Comparison of ENCODE assay signal across 8 cellular contexts in genomic region chr1:37553598-37553926, GRCh38. TPM values are rescaled to one million over a fixed set of nuclear protein-coding genes. Genes with fewer than 3 reads are reported as not detected.
DNase-seq lines count a peak whose midpoint lies in the region; TF ChIP-seq lines count a peak whose summit lies in the region.

No MANE protein-coding gene starts in this region.

- intact Hi-C loops in transverse colon (cut with DNase I; ENCODE audit: low total_unique reads) = no loop called here

- H3K27me3 ChIP-seq in layer of hippocampus (ENCODE audit: control insufficient read depth, insufficient read depth, low read length) = no peaks in the 10 kb centered on the region
- H3K27me3 ChIP-seq in transverse colon = no peaks in the 10 kb centered on the region

- WGBS in transverse colon (ENCODE audit: low coverage in 1 of 2), 2 donors = 4% methylated on average over 11 of the region's 11 CpGs; no CpG with 5 or more reads in 1 of the 2 donors

- no peaks in the 10 kb centered on the region for H3K9me3 ChIP-seq in transverse colon

- TF ChIP-seq POLR2A in transverse colon (IDR thresholded peaks at IDR 0.05) = no peak

- peaks cover 0 to 10% (median 3%) of the 10 kb centered on the region in 4 donors for H3K36me3 ChIP-seq in transverse colon

- DNase-seq in activated naive CD4-positive, alpha-beta T cell treated with Interleukin-2 at 50 U/mL for 16 hours = peak; percentile 8
- no peak for DNase-seq in activated naive CD4-positive, alpha-beta T cell (lab: John Stamatoyannopoulos, UW)
- DNase-seq in activated naive CD4-positive, alpha-beta T cell treated with anti-CD3 and anti-CD28 coated beads, Interleukin-2, amount 50 U/mL, for 16 hours = peak; percentile 16
- DNase-seq in transverse colon (no peak), NCI-H2081 (lab: John Stamatoyannopoulos, UW) (no peak), DMS114 treated with DMSO at 0.1 percent for 48 hours (lab: John Stamatoyannopoulos, UW; ENCODE audit: unreplicated experiment) (no peak)
- no peak for DNase-seq in effector CD8-positive, alpha-beta T cell (lab: John Stamatoyannopoulos, UW)

- H3K4me3 ChIP-seq in transverse colon = peak overlapping the region; percentile 74 to 98 (median 94)

- TF ChIP-seq EP300 in transverse colon (IDR thresholded peaks at IDR 0.05; ENCODE audit: low read depth) = no peak

- TF ChIP-seq CTCF in transverse colon (IDR thresholded peaks at IDR 0.05) = no peak

- H3K27ac ChIP-seq in layer of hippocampus (ENCODE audit: low read depth, low read length) (peak overlapping the region; percentile 76), transverse colon (peak overlapping the region; percentile 88 to 95 (median 91))

- in situ Hi-C loops in transverse colon (cut with MboI; ENCODE audit: low pct_ligation_motif_present in 1 of 4, low pct_unique_long_range_greater_than_20kb in 1 of 4, low sequenced_read_pairs in 3 of 4) = no loop called here

- H3K4me1 ChIP-seq in transverse colon = peaks cover 11 to 35% (median 21%) of the 10 kb centered on the region in 4 donors

RNA-seq across cellular contexts. Expression of gene SNIP1, which starts 0.5 kb away (rescaled TPM):
- 100 to 1,000 TPM in 1 of 4 donors, 10 to 100 TPM in 2, 1 to 10 TPM in 1; 9.0 to 175 (median 18.6) TPM for total RNA-seq in transverse colon

RNA-seq across cellular contexts. Expression of gene DNALI1, which starts 3.2 kb away (rescaled TPM):
- 1 to 10 TPM in 3 of 4 donors, not detected in 1; 1.6 to 6.6 (median 3.7) TPM for total RNA-seq in transverse colon

RNA-seq across cellular contexts. Expression of gene MEAF6, which starts 39.0 kb away (rescaled TPM):
- 10 to 100 TPM in 3 of 4 donors, 1 to 10 TPM in 1; 8.2 to 51.9 (median 32.9) TPM for total RNA-seq in transverse colon

RNA-seq across cellular contexts. Expression of gene GNL2, which starts 42.2 kb away (rescaled TPM):
- 10 to 100 TPM; 33.5 to 58.4 (median 43.0) TPM for total RNA-seq in transverse colon

Comparison
In these comparisons a context has a peak if more than half of its experiments do, and no peak if none do; other contexts are left out.
1. DNase-seq: peak in activated naive CD4-positive, alpha-beta T cell treated with Interleukin-2 at 50 U/mL for 16 hours (single experiment) and activated naive CD4-positive, alpha-beta T cell treated with anti-CD3 and anti-CD28 coated beads, Interleukin-2, amount 50 U/mL, for 16 hours (single experiment); none in activated naive CD4-positive, alpha-beta T cell (0 of 4), transverse colon (single experiment), effector CD8-positive, alpha-beta T cell (single experiment), NCI-H2081 (0 of 2) and DMS114 treated with DMSO at 0.1 percent for 48 hours (single experiment).